ENCODE assay signal across 18 cellular contexts in genomic region chr2:15633043-15633970, GRCh38. TPM values are rescaled to one million over a fixed set of nuclear protein-coding genes. Genes with fewer than 3 reads are reported as not detected.
A peak's percentile ranks its signal among the peaks of the same experiment; 100 is the strongest.
DNase-seq lines count a peak whose midpoint lies in the region; ATAC-seq and TF ChIP-seq lines count a peak whose summit lies in the region.
"Had no signal": no experiment of that assay in that cellular context is flagged by ENCODE, and none has a peak within 500 bp of the region (broad histone marks: within the 10 kb centered on the region; RNA-seq: fewer than 3 reads in every experiment).

No MANE protein-coding gene starts in this region.

- intact Hi-C loops in activated naive CD4-positive, alpha-beta T cell treated with anti-CD3 and anti-CD28 coated beads for 36 hours (cut with micrococcal nuclease): no loop called here

- no peaks in the 10 kb centered on the region for H3K9me3 ChIP-seq in HAP-1
- H3K9me3 ChIP-seq: BLaER1 had no signal

- H3K36me3 ChIP-seq in HAP-1 (replicated peaks): peaks cover 87% of the 10 kb centered on the region

- no peaks in the 10 kb centered on the region for H3K9me3 Mint-ChIP-seq in activated naive CD4-positive, alpha-beta T cell treated with anti-CD3 and anti-CD28 coated beads for 36 hours
- no peaks in the 10 kb centered on the region for H3K9me3 Mint-ChIP-seq in activated naive CD4-positive, alpha-beta T cell treated with anti-CD3 and anti-CD28 coated beads, Interleukin-2, amount 10 ng/mL, durations not matched to agents 7 days and 5 days
- H3K9me3 Mint-ChIP-seq in activated naive CD8-positive, alpha-beta T cell treated with anti-CD3 and anti-CD28 coated beads, Interleukin-2, amount 50 U/mL, for 24 hours: no peaks in the 10 kb centered on the region
- H3K9me3 Mint-ChIP-seq in mesothelial cell of epicardium (no peaks in the 10 kb centered on the region), immature natural killer cell (no peaks in the 10 kb centered on the region), HFFc6 (no peaks in the 10 kb centered on the region)
- H3K9me3 Mint-ChIP-seq: CD8-positive, alpha-beta T cell had no signal

- H3K4me1 Mint-ChIP-seq in activated naive CD4-positive, alpha-beta T cell treated with anti-CD3 and anti-CD28 coated beads for 36 hours (ENCODE audit: low read depth): peaks cover 4% of the 10 kb centered on the region
- no peaks in the 10 kb centered on the region for H3K4me1 Mint-ChIP-seq in activated naive CD4-positive, alpha-beta T cell treated with anti-CD3 and anti-CD28 coated beads, Interleukin-2, amount 10 ng/mL, durations not matched to agents 7 days and 5 days
- H3K4me1 Mint-ChIP-seq in activated naive CD8-positive, alpha-beta T cell treated with anti-CD3 and anti-CD28 coated beads, Interleukin-2, amount 50 U/mL, for 24 hours: no peaks in the 10 kb centered on the region
- H3K4me1 Mint-ChIP-seq in mesothelial cell of epicardium: peaks cover 36% of the 10 kb centered on the region
- peaks cover 0 to 10% of the 10 kb centered on the region in 2 donors for H3K4me1 Mint-ChIP-seq in immature natural killer cell
- H3K4me1 Mint-ChIP-seq in HFFc6 (ENCODE audit: low read depth): peaks cover 33% of the 10 kb centered on the region

- TF ChIP-seq CTCF in mesothelial cell of epicardium (IDR thresholded peaks at IDR 0.05; ENCODE audit: unreplicated experiment) (no peak), HFFc6 (IDR thresholded peaks at IDR 0.05) (no peak)

- H3K27me3 ChIP-seq in HAP-1 (ENCODE audit: low read depth): no peaks in the 10 kb centered on the region
- H3K27me3 ChIP-seq: BLaER1 had no signal

- H3K27ac Mint-ChIP-seq in activated naive CD4-positive, alpha-beta T cell treated with anti-CD3 and anti-CD28 coated beads for 36 hours: peak overlapping the region; percentile 72
- H3K27ac Mint-ChIP-seq in activated naive CD4-positive, alpha-beta T cell treated with anti-CD3 and anti-CD28 coated beads, Interleukin-2, amount 10 ng/mL, durations not matched to agents 7 days and 5 days: no peak overlapping the region
- peak overlapping the region; percentile 6 for H3K27ac Mint-ChIP-seq in activated naive CD8-positive, alpha-beta T cell treated with anti-CD3 and anti-CD28 coated beads, Interleukin-2, amount 50 U/mL, for 24 hours
- peak overlapping the region; percentile 69 for H3K27ac Mint-ChIP-seq in mesothelial cell of epicardium
- H3K27ac Mint-ChIP-seq in immature natural killer cell: no peak overlapping the region
- no peak overlapping the region; the same call in 1 of the 2 replicates for H3K27ac Mint-ChIP-seq in HFFc6
- H3K27ac Mint-ChIP-seq: CD8-positive, alpha-beta T cell had no signal

- H3K4me3 ChIP-seq in HAP-1: no peak overlapping the region
- H3K4me3 ChIP-seq: BLaER1 had no signal

- CTCF ChIA-PET in activated naive CD4-positive, alpha-beta T cell treated with anti-CD3 and anti-CD28 coated beads for 36 hours (lab: Charles Lee): interaction anchor here (0.6 to 1.4 kb wide), 2 partner anchors 10 to 23 kb away, joined by 3 read pairs; no protein-coding TSS in a partner anchor
- CTCF ChIA-PET in activated naive CD4-positive, alpha-beta T cell treated with anti-CD3 and anti-CD28 coated beads, Interleukin-2, amount 10 ng/mL, durations not matched to agents 7 days and 5 days (lab: Charles Lee): no interaction called here

- no peaks in the 10 kb centered on the region for H3K27me3 Mint-ChIP-seq in activated naive CD4-positive, alpha-beta T cell treated with anti-CD3 and anti-CD28 coated beads for 36 hours (ENCODE audit: low read depth)
- H3K27me3 Mint-ChIP-seq in activated naive CD4-positive, alpha-beta T cell treated with anti-CD3 and anti-CD28 coated beads, Interleukin-2, amount 10 ng/mL, durations not matched to agents 7 days and 5 days: no peaks in the 10 kb centered on the region
- no peaks in the 10 kb centered on the region for H3K27me3 Mint-ChIP-seq in activated naive CD8-positive, alpha-beta T cell treated with anti-CD3 and anti-CD28 coated beads, Interleukin-2, amount 50 U/mL, for 24 hours
- no peaks in the 10 kb centered on the region for H3K27me3 Mint-ChIP-seq in mesothelial cell of epicardium (ENCODE audit: low read depth)
- H3K27me3 Mint-ChIP-seq in immature natural killer cell (ENCODE audit: low read depth in 3 of 3): peaks cover 0 to 2% (median 0%) of the 10 kb centered on the region in 3 donors
- H3K27me3 Mint-ChIP-seq in HFFc6 (ENCODE audit: insufficient read depth): no peaks in the 10 kb centered on the region; the same call in 1 of the 2 replicates

- no peaks in the 10 kb centered on the region for H3K4me1 ChIP-seq in HAP-1
- H3K4me1 ChIP-seq: BLaER1 had no signal

- ATAC-seq in activated naive CD8-positive, alpha-beta T cell treated with anti-CD3 and anti-CD28 coated beads, Interleukin-2, amount 50 U/mL, for 24 hours: no peak
- ATAC-seq: CD8-positive, alpha-beta T cell had no signal

- peaks cover 33% of the 10 kb centered on the region for H3K36me3 Mint-ChIP-seq in activated naive CD4-positive, alpha-beta T cell treated with anti-CD3 and anti-CD28 coated beads for 36 hours (ENCODE audit: low read depth)
- peaks cover 36% of the 10 kb centered on the region for H3K36me3 Mint-ChIP-seq in activated naive CD4-positive, alpha-beta T cell treated with anti-CD3 and anti-CD28 coated beads, Interleukin-2, amount 10 ng/mL, durations not matched to agents 7 days and 5 days
- peaks cover 22% of the 10 kb centered on the region for H3K36me3 Mint-ChIP-seq in activated naive CD8-positive, alpha-beta T cell treated with anti-CD3 and anti-CD28 coated beads, Interleukin-2, amount 50 U/mL, for 24 hours (ENCODE audit: low read depth)
- peaks cover 41% of the 10 kb centered on the region for H3K36me3 Mint-ChIP-seq in mesothelial cell of epicardium
- H3K36me3 Mint-ChIP-seq in immature natural killer cell: peaks cover 26 to 60% (median 42%) of the 10 kb centered on the region in 3 donors
- H3K36me3 Mint-ChIP-seq in HFFc6 (ENCODE audit: low read depth): peaks cover 43% of the 10 kb centered on the region

- no peak overlapping the region for H3K4me3 Mint-ChIP-seq in activated naive CD4-positive, alpha-beta T cell treated with anti-CD3 and anti-CD28 coated beads for 36 hours
- no peak overlapping the region for H3K4me3 Mint-ChIP-seq in activated naive CD4-positive, alpha-beta T cell treated with anti-CD3 and anti-CD28 coated beads, Interleukin-2, amount 10 ng/mL, durations not matched to agents 7 days and 5 days
- no peak overlapping the region for H3K4me3 Mint-ChIP-seq in activated naive CD8-positive, alpha-beta T cell treated with anti-CD3 and anti-CD28 coated beads, Interleukin-2, amount 50 U/mL, for 24 hours
- H3K4me3 Mint-ChIP-seq in mesothelial cell of epicardium (no peak overlapping the region), immature natural killer cell (no peak overlapping the region), HFFc6 (no peak overlapping the region)
- H3K4me3 Mint-ChIP-seq: CD8-positive, alpha-beta T cell had no signal

- no peak for DNase-seq in activated naive CD4-positive, alpha-beta T cell treated with anti-CD3 and anti-CD28 coated beads for 36 hours
- no peak for DNase-seq in activated naive CD4-positive, alpha-beta T cell treated with anti-CD3 and anti-CD28 coated beads, Interleukin-2, amount 10 ng/mL, durations not matched to agents 7 days and 5 days
- DNase-seq in SK-N-DZ (ENCODE audit: low spot score) (peak; percentile 92), mesothelial cell of epicardium (ENCODE audit: low spot score in 2 of 2, unreplicated experiment in 2 of 2) (no peak), HAP-1 (ENCODE audit: low spot score in 2 of 2) (no peak), immature natural killer cell (no peak), HFFc6 (no peak)
- no peak for DNase-seq in activated naive CD8-positive, alpha-beta T cell treated with anti-CD3 and anti-CD28 coated beads, Interleukin-2, amount 50 U/mL, for 24 hours
- DNase-seq: CD8-positive, alpha-beta T cell; DMS53; NCI-H1105; NCI-H2081; NCI-H510A; NCI-H748 treated with DMSO at 0.1 percent for 48 hours; NK-92 treated with Interleukin-12 subunit alpha and Interleukin-12 subunit beta, amount 100 ng/mL, for 24 hours; OCI-M1; SHP77 had no signal

- in situ Hi-C loops in HAP-1 (cut with MboI; ENCODE audit: low sequenced_read_pairs): loop anchor here (25.0 kb wide), 2 partner anchors 304 to 654 kb away; partner anchors contain the start of gene MYCN

RNA-seq across cellular contexts. Expression of gene DDX1, which starts 41.6 kb away (rescaled TPM):
- 10 to 100 TPM; 61.7 to 64.1 TPM for total RNA-seq in activated naive CD4-positive, alpha-beta T cell treated with anti-CD3 and anti-CD28 coated beads for 36 hours
- 5,002 and 5,638 TPM in 2 replicates for polyA plus RNA-seq in SK-N-DZ (2014; cell fraction: cytosol; rRNA removed)
- polyA plus RNA-seq in SK-N-DZ (2014; cell fraction: nucleus; rRNA removed): 4,616 and 5,818 TPM in 2 replicates
- 87.3 to 88.9 TPM (median 88.6 TPM) in 3 replicates for total RNA-seq in mesothelial cell of epicardium
- 10 to 100 TPM; 34.1 to 51.9 (median 47.9) TPM for polyA plus RNA-seq in immature natural killer cell
- 100 to 1,000 TPM; 111 to 123 (median 113) TPM for total RNA-seq in HFFc6 (2021; fragmentation: NEBNext Ultra II Directional; extraction: Animal tissue kit (Norgen Biotek cat#: 25700))

Comparison
In these comparisons a context has a peak if more than half of its experiments do, and no peak if none do; other contexts are left out.
1. H3K27ac Mint-ChIP-seq: peak in activated naive CD4-positive, alpha-beta T cell treated with anti-CD3 and anti-CD28 coated beads for 36 hours (single experiment), activated naive CD8-positive, alpha-beta T cell treated with anti-CD3 and anti-CD28 coated beads, Interleukin-2, amount 50 U/mL, for 24 hours (single experiment) and mesothelial cell of epicardium (single experiment); none in activated naive CD4-positive, alpha-beta T cell treated with anti-CD3 and anti-CD28 coated beads, Interleukin-2, amount 10 ng/mL, durations not matched to agents 7 days and 5 days (single experiment), immature natural killer cell (0 of 6) and HFFc6 (single experiment).